In genomic region chr16:27254262-27254811, GRCh38 we compare ENCODE assay signal across 1 cellular context.
TF ChIP-seq lines count a peak whose summit lies in the region.

No MANE protein-coding gene starts in this region.

TF ChIP-seq in GM12878, 131 proteins besides CTCF, POLR2A, EP300 and RAD21 (continues in another document):
- TF ChIP-seq ZNF274 (IDR thresholded peaks at IDR 0.05; ENCODE audit: insufficient read depth, insufficient read length) (no peak), RELA (IDR thresholded peaks at IDR 0.05; ENCODE audit: borderline replicate concordance, partially characterized antibody) (no peak), JUNB (IDR thresholded peaks at IDR 0.05) (peak; percentile 85), RB1 (IDR thresholded peaks at IDR 0.05; ENCODE audit: borderline replicate concordance) (no peak), ZNF592 (IDR thresholded peaks at IDR 0.05) (no peak; the same call in 1 of the 2 replicates), MTA2 (IDR thresholded peaks at IDR 0.05; ENCODE audit: low read depth) (peak; percentile 90), SMAD1 (IDR thresholded peaks at IDR 0.05; ENCODE audit: low read depth, partially characterized antibody) (no peak), EZH2 (IDR thresholded peaks at IDR 0.05; ENCODE audit: borderline replicate concordance, control insufficient read depth, low read depth, low read length) (no peak), ZNF622 (IDR thresholded peaks at IDR 0.05) (no peak), CHD4 (IDR thresholded peaks at IDR 0.05) (no peak), RBBP5 (conservative IDR thresholded peaks at IDR 0.05) (no peak), RUNX3 (IDR thresholded peaks at IDR 0.05; ENCODE audit: low read length) (peak; percentile 70), ZNF217 (IDR thresholded peaks at IDR 0.05) (peak; percentile 81; the same call in 1 of the 2 replicates), SIX5 (IDR thresholded peaks at IDR 0.05; ENCODE audit: low read depth, low read length, severe bottlenecking) (no peak), RCOR1 (conservative IDR thresholded peaks at IDR 0.05; ENCODE audit: low read depth, low read length) (0 out of 2 replicates have a peak, but pooled peaks have one; percentile 63), JUND (IDR thresholded peaks at IDR 0.05; ENCODE audit: low read depth, low read length) (peak; percentile 62; the same call in 1 of the 2 replicates), HDAC6 (IDR thresholded peaks at IDR 0.05; ENCODE audit: unreplicated experiment) (no peak), ZNF687 (IDR thresholded peaks at IDR 0.05) (peak; percentile 54; the same call in 1 of the 2 replicates), GATAD2B (conservative IDR thresholded peaks at IDR 0.05; ENCODE audit: low read depth) (peak; percentile 48; the same call in 1 of the 2 replicates), BHLHE40 (IDR thresholded peaks at IDR 0.05; ENCODE audit: borderline replicate concordance in 1 of 2, low read depth in 2 of 2, low read length in 1 of 2) (peak; percentile 58 to 59; a peak in 2 of 4 replicates), TAF1 (IDR thresholded peaks at IDR 0.05; ENCODE audit: borderline replicate concordance, low read depth, low read length) (no peak), KLF5 (IDR thresholded peaks at IDR 0.05; ENCODE audit: partially characterized antibody) (no peak), CEBPZ (IDR thresholded peaks at IDR 0.05; ENCODE audit: low read depth, low read length) (no peak), E2F4 (IDR thresholded peaks at IDR 0.05; ENCODE audit: low read depth, low read length) (no peak), ZNF384 (IDR thresholded peaks at IDR 0.05; ENCODE audit: borderline replicate concordance, low read depth, low read length) (peak; percentile 61), KAT2A (conservative IDR thresholded peaks at IDR 0.05; ENCODE audit: control insufficient read depth, low read depth, low read length) (no peak), ATF2 (IDR thresholded peaks at IDR 0.05; ENCODE audit: low read length) (peak; percentile 64), HDGF (IDR thresholded peaks at IDR 0.05) (no peak), RAD51 (IDR thresholded peaks at IDR 0.05) (peak; percentile 89), PBX3 (IDR thresholded peaks at IDR 0.05; ENCODE audit: insufficient replicate concordance, low read depth, low read length) (no peak), NKRF (conservative IDR thresholded peaks at IDR 0.05) (0 out of 2 replicates have a peak, but pooled peaks have one; percentile 23), KDM1A (IDR thresholded peaks at IDR 0.05; ENCODE audit: borderline replicate concordance) (no peak), PAX5 (IDR thresholded peaks at IDR 0.05; ENCODE audit: borderline replicate concordance, low read depth, low read length) (0 out of 2 replicates have a peak, but pooled peaks have one; percentile 31), IKZF1 (conservative IDR thresholded peaks at IDR 0.05) (peak; percentile 76), IKZF2 (IDR thresholded peaks at IDR 0.05) (peak; percentile 84 to 88), USF2 (IDR thresholded peaks at IDR 0.05; ENCODE audit: borderline replicate concordance, low read depth, low read length) (peak; percentile 40; the same call in 1 of the 2 replicates), PKNOX1 (IDR thresholded peaks at IDR 0.05) (peak; percentile 61), FOXK2 (IDR thresholded peaks at IDR 0.05) (peak; percentile 24; the same call in 1 of the 2 replicates), ZBED1 (IDR thresholded peaks at IDR 0.05; ENCODE audit: borderline replicate concordance) (0 out of 2 replicates have a peak, but pooled peaks have one; percentile 26), MXI1 (IDR thresholded peaks at IDR 0.05; ENCODE audit: low read depth, low read length) (peak; percentile 30)
